In the genomic region with DNA sequence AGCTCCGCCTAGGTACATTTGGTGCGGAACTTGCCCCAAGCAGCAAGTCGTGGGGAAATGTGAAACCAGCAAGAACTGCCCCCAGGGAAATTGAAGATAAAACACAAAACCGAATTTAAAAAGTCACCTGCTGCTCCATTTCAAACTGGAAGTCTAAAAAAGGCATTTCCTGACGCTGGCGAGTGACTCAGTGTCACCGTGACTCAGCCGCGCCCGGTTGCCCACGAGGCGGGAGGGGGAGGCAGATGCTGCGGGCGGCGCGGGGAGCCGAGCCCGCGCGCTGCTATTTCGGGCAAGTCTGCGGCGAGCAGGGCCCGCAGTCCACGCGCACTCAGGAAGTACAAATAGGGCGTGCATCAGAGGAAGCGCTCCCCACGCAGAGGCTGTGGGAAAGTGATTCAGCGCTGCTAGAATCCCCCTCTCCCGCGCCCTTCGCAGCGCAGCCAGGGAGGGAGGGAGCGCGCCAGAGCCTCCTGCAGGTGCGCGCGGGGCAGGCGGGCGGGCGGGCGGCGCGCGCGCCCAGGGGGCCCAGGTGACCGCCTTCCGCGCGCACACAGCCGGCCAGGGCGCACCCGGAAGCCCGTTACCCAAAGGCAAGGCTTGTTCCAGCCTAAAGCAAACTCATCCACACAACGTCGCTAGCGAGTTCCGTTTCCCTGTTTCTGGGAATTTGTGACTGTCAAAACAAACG, we compare ENCODE assay signal across 1 cellular context.
TF ChIP-seq lines count a peak whose summit lies in the region.

No MANE protein-coding gene starts in this region.

TF ChIP-seq in K562, 482 proteins besides CTCF, POLR2A, EP300 and RAD21 (continued from another document and continues in another):
- no peak for TF ChIP-seq GTF2F1 (IDR thresholded peaks at IDR 0.05; ENCODE audit: low read depth, low read length)
- TF ChIP-seq BCL6 (CRISPR knock-in tag; IDR thresholded peaks at IDR 0.05) = no peak
- TF ChIP-seq XRCC5 (IDR thresholded peaks at IDR 0.05; ENCODE audit: low read depth, low read length) = no peak
- no peak for TF ChIP-seq ZNF23 (CRISPR knock-in tag; IDR thresholded peaks at IDR 0.05)
- 0 out of 2 replicates have a peak, but pooled peaks have one; percentile 24 for TF ChIP-seq DPF2 (IDR thresholded peaks at IDR 0.05)
- no peak for TF ChIP-seq CAMTA2 (CRISPR knock-in tag; conservative IDR thresholded peaks at IDR 0.05)
- TF ChIP-seq, protein P1, sequence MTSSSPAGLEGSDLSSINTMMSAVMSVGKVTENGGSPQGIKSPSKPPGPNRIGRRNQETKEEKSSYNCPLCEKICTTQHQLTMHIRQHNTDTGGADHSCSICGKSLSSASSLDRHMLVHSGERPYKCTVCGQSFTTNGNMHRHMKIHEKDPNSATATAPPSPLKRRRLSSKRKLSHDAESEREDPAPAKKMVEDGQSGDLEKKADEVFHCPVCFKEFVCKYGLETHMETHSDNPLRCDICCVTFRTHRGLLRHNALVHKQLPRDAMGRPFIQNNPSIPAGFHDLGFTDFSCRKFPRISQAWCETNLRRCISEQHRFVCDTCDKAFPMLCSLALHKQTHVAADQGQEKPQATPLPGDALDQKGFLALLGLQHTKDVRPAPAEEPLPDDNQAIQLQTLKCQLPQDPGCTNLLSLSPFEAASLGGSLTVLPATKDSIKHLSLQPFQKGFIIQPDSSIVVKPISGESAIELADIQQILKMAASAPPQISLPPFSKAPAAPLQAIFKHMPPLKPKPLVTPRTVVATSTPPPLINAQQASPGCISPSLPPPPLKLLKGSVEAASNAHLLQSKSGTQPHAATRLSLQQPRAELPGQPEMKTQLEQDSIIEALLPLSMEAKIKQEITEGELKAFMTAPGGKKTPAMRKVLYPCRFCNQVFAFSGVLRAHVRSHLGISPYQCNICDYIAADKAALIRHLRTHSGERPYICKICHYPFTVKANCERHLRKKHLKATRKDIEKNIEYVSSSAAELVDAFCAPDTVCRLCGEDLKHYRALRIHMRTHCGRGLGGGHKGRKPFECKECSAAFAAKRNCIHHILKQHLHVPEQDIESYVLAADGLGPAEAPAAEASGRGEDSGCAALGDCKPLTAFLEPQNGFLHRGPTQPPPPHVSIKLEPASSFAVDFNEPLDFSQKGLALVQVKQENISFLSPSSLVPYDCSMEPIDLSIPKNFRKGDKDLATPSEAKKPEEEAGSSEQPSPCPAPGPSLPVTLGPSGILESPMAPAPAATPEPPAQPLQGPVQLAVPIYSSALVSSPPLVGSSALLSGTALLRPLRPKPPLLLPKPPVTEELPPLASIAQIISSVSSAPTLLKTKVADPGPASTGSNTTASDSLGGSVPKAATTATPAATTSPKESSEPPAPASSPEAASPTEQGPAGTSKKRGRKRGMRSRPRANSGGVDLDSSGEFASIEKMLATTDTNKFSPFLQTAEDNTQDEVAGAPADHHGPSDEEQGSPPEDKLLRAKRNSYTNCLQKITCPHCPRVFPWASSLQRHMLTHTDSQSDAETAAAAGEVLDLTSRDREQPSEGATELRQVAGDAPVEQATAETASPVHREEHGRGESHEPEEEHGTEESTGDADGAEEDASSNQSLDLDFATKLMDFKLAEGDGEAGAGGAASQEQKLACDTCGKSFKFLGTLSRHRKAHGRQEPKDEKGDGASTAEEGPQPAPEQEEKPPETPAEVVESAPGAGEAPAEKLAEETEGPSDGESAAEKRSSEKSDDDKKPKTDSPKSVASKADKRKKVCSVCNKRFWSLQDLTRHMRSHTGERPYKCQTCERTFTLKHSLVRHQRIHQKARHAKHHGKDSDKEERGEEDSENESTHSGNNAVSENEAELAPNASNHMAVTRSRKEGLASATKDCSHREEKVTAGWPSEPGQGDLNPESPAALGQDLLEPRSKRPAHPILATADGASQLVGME (CRISPR knock-in tag; IDR thresholded peaks at IDR 0.05) = no peak
- TF ChIP-seq ETV5 (CRISPR knock-in tag; IDR thresholded peaks at IDR 0.05; ENCODE audit: low read depth) = no peak
- TF ChIP-seq PPARD (CRISPR knock-in tag; IDR thresholded peaks at IDR 0.05) = no peak
- TF ChIP-seq MEF2D (tag; conservative IDR thresholded peaks at IDR 0.05; ENCODE audit: low read depth) = no peak
- TF ChIP-seq EP400 (IDR thresholded peaks at IDR 0.05) = peak; percentile 26; the same call in 1 of the 2 replicates
- 0 out of 2 replicates have a peak, but pooled peaks have one; percentile 39 for TF ChIP-seq L3MBTL2 (IDR thresholded peaks at IDR 0.05)
- no peak for TF ChIP-seq PCBP2 (IDR thresholded peaks at IDR 0.05; ENCODE audit: low read depth, low read length, poor library complexity, severe bottlenecking)
- TF ChIP-seq GATAD2B (IDR thresholded peaks at IDR 0.05; ENCODE audit: borderline replicate concordance) = no peak
- TF ChIP-seq PTBP1 (IDR thresholded peaks at IDR 0.05; ENCODE audit: low read depth, low read length) = no peak
- TF ChIP-seq IRF2 (CRISPR knock-in tag; IDR thresholded peaks at IDR 0.05) = no peak
- no peak for TF ChIP-seq SRSF3 (IDR thresholded peaks at IDR 0.05; ENCODE audit: insufficient read depth, low read length)
- TF ChIP-seq NFE2 (IDR thresholded peaks at IDR 0.05; ENCODE audit: low read depth) = peak; percentile 62; the same call in 1 of the 2 replicates
- TF ChIP-seq KAT8 (IDR thresholded peaks at IDR 0.05; ENCODE audit: low read depth) = no peak
- peak in 1 of 2 experiments; percentile 92; a peak in 2 of 4 replicates for TF ChIP-seq SRF (CRISPR knock-in tag; IDR thresholded peaks at IDR 0.05)
- TF ChIP-seq HOXB6 (CRISPR knock-in tag; IDR thresholded peaks at IDR 0.05; ENCODE audit: borderline replicate concordance) = no peak
- no peak for TF ChIP-seq NFIX (CRISPR knock-in tag; IDR thresholded peaks at IDR 0.05; ENCODE audit: low read depth)
- 0 out of 2 replicates have a peak, but pooled peaks have one; percentile 24 for TF ChIP-seq JUN (IDR thresholded peaks at IDR 0.05; ENCODE audit: borderline replicate concordance, low read depth, low read length)
- no peak for TF ChIP-seq JUN (CRISPR knock-in tag; IDR thresholded peaks at IDR 0.05; ENCODE audit: borderline replicate concordance)
- no peak for TF ChIP-seq TEAD1 (CRISPR knock-in tag; IDR thresholded peaks at IDR 0.05)
- no peak for TF ChIP-seq ELF4 (CRISPR knock-in tag; IDR thresholded peaks at IDR 0.05)
- no peak for TF ChIP-seq EZH2 (IDR thresholded peaks at IDR 0.05; ENCODE audit: borderline replicate concordance, low read depth, low read length)
- no peak for TF ChIP-seq RCOR1 (IDR thresholded peaks at IDR 0.05; ENCODE audit: borderline replicate concordance in 1 of 2, low read depth in 2 of 2, low read length in 2 of 2)
- TF ChIP-seq BRD9 (IDR thresholded peaks at IDR 0.05; ENCODE audit: low read depth, partially characterized antibody) = no peak
- TF ChIP-seq POLR2G (IDR thresholded peaks at IDR 0.05; ENCODE audit: low read depth, low read length) = peak; percentile 50
- no peak for TF ChIP-seq NFIC (IDR thresholded peaks at IDR 0.05)
- TF ChIP-seq E2F3 (CRISPR knock-in tag; IDR thresholded peaks at IDR 0.05) = no peak
- TF ChIP-seq FOSL1 (tag; conservative IDR thresholded peaks at IDR 0.05) = peak; percentile 92
- no peak for TF ChIP-seq ZNF217 (CRISPR knock-in tag; IDR thresholded peaks at IDR 0.05)
- TF ChIP-seq, protein P2, sequence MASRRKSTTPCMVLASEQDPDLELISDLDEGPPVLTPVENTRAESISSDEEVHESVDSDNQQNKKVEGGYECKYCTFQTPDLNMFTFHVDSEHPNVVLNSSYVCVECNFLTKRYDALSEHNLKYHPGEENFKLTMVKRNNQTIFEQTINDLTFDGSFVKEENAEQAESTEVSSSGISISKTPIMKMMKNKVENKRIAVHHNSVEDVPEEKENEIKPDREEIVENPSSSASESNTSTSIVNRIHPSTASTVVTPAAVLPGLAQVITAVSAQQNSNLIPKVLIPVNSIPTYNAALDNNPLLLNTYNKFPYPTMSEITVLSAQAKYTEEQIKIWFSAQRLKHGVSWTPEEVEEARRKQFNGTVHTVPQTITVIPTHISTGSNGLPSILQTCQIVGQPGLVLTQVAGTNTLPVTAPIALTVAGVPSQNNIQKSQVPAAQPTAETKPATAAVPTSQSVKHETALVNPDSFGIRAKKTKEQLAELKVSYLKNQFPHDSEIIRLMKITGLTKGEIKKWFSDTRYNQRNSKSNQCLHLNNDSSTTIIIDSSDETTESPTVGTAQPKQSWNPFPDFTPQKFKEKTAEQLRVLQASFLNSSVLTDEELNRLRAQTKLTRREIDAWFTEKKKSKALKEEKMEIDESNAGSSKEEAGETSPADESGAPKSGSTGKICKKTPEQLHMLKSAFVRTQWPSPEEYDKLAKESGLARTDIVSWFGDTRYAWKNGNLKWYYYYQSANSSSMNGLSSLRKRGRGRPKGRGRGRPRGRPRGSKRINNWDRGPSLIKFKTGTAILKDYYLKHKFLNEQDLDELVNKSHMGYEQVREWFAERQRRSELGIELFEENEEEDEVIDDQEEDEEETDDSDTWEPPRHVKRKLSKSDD (conservative IDR thresholded peaks at IDR 0.05; ENCODE audit: low read length) = no peak
- TF ChIP-seq, protein P3, sequence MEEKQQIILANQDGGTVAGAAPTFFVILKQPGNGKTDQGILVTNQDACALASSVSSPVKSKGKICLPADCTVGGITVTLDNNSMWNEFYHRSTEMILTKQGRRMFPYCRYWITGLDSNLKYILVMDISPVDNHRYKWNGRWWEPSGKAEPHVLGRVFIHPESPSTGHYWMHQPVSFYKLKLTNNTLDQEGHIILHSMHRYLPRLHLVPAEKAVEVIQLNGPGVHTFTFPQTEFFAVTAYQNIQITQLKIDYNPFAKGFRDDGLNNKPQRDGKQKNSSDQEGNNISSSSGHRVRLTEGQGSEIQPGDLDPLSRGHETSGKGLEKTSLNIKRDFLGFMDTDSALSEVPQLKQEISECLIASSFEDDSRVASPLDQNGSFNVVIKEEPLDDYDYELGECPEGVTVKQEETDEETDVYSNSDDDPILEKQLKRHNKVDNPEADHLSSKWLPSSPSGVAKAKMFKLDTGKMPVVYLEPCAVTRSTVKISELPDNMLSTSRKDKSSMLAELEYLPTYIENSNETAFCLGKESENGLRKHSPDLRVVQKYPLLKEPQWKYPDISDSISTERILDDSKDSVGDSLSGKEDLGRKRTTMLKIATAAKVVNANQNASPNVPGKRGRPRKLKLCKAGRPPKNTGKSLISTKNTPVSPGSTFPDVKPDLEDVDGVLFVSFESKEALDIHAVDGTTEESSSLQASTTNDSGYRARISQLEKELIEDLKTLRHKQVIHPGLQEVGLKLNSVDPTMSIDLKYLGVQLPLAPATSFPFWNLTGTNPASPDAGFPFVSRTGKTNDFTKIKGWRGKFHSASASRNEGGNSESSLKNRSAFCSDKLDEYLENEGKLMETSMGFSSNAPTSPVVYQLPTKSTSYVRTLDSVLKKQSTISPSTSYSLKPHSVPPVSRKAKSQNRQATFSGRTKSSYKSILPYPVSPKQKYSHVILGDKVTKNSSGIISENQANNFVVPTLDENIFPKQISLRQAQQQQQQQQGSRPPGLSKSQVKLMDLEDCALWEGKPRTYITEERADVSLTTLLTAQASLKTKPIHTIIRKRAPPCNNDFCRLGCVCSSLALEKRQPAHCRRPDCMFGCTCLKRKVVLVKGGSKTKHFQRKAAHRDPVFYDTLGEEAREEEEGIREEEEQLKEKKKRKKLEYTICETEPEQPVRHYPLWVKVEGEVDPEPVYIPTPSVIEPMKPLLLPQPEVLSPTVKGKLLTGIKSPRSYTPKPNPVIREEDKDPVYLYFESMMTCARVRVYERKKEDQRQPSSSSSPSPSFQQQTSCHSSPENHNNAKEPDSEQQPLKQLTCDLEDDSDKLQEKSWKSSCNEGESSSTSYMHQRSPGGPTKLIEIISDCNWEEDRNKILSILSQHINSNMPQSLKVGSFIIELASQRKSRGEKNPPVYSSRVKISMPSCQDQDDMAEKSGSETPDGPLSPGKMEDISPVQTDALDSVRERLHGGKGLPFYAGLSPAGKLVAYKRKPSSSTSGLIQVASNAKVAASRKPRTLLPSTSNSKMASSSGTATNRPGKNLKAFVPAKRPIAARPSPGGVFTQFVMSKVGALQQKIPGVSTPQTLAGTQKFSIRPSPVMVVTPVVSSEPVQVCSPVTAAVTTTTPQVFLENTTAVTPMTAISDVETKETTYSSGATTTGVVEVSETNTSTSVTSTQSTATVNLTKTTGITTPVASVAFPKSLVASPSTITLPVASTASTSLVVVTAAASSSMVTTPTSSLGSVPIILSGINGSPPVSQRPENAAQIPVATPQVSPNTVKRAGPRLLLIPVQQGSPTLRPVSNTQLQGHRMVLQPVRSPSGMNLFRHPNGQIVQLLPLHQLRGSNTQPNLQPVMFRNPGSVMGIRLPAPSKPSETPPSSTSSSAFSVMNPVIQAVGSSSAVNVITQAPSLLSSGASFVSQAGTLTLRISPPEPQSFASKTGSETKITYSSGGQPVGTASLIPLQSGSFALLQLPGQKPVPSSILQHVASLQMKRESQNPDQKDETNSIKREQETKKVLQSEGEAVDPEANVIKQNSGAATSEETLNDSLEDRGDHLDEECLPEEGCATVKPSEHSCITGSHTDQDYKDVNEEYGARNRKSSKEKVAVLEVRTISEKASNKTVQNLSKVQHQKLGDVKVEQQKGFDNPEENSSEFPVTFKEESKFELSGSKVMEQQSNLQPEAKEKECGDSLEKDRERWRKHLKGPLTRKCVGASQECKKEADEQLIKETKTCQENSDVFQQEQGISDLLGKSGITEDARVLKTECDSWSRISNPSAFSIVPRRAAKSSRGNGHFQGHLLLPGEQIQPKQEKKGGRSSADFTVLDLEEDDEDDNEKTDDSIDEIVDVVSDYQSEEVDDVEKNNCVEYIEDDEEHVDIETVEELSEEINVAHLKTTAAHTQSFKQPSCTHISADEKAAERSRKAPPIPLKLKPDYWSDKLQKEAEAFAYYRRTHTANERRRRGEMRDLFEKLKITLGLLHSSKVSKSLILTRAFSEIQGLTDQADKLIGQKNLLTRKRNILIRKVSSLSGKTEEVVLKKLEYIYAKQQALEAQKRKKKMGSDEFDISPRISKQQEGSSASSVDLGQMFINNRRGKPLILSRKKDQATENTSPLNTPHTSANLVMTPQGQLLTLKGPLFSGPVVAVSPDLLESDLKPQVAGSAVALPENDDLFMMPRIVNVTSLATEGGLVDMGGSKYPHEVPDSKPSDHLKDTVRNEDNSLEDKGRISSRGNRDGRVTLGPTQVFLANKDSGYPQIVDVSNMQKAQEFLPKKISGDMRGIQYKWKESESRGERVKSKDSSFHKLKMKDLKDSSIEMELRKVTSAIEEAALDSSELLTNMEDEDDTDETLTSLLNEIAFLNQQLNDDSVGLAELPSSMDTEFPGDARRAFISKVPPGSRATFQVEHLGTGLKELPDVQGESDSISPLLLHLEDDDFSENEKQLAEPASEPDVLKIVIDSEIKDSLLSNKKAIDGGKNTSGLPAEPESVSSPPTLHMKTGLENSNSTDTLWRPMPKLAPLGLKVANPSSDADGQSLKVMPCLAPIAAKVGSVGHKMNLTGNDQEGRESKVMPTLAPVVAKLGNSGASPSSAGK (IDR thresholded peaks at IDR 0.05) = no peak
- TF ChIP-seq HIVEP1 (CRISPR knock-in tag; IDR thresholded peaks at IDR 0.05) = no peak
- no peak for TF ChIP-seq TOE1 (IDR thresholded peaks at IDR 0.05; ENCODE audit: borderline replicate concordance)
- TF ChIP-seq TOE1 (CRISPR knock-in tag; IDR thresholded peaks at IDR 0.05; ENCODE audit: borderline replicate concordance, low read depth) = no peak
- TF ChIP-seq NCOR1 (IDR thresholded peaks at IDR 0.05) = no peak
- no peak for TF ChIP-seq SMARCB1 (IDR thresholded peaks at IDR 0.05; ENCODE audit: insufficient read length, low read depth)
- no peak for TF ChIP-seq KLF16 (IDR thresholded peaks at IDR 0.05)
- TF ChIP-seq, protein P4, sequence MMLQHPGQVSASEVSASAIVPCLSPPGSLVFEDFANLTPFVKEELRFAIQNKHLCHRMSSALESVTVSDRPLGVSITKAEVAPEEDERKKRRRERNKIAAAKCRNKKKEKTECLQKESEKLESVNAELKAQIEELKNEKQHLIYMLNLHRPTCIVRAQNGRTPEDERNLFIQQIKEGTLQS (IDR thresholded peaks at IDR 0.05) = peak; percentile 68
- TF ChIP-seq, protein P4 (CRISPR knock-in tag; conservative IDR thresholded peaks at IDR 0.05) = no peak
- TF ChIP-seq ZNF75A (CRISPR knock-in tag; IDR thresholded peaks at IDR 0.05) = no peak
